Comparison of ENCODE assay signal across 9 cellular contexts in genomic region chr10:92567952-92568600, GRCh38. TPM values are rescaled to one million over a fixed set of nuclear protein-coding genes. Genes with fewer than 3 reads are reported as not detected.
DNase-seq lines count a peak whose midpoint lies in the region; ATAC-seq lines count a peak whose summit lies in the region.
"Had no signal": no experiment of that assay in that cellular context is flagged by ENCODE, and none has a peak within 500 bp of the region (broad histone marks: within the 10 kb centered on the region; RNA-seq: fewer than 3 reads in every experiment).

No MANE protein-coding gene starts in this region.

- ATAC-seq in GM19397 (IDR thresholded peaks at IDR 0.05; ENCODE audit: unreplicated experiment) (peak; percentile 51), HG03565 (IDR thresholded peaks at IDR 0.05; ENCODE audit: unreplicated experiment) (peak; percentile 81), esophagus mucosa (peak; percentile 91)

- peak; percentile 31 for DNase-seq in AG08395 (ENCODE audit: low spot score)
- DNase-seq in medulla oblongata (ENCODE audit: extremely low spot score): no peak
- no peak for DNase-seq in hypothalamus (lab: John Stamatoyannopoulos, UW)
- no peak for DNase-seq in NCI-H2171 treated with DMSO at 0.1 percent for 48 hours (lab: John Stamatoyannopoulos, UW)
- no peak for DNase-seq in NCI-H2029 treated with DMSO at 0.1 percent for 48 hours (lab: John Stamatoyannopoulos, UW)
- DNase-seq: colonic mucosa had no signal

RNA-seq across cellular contexts. Expression of gene IDE, which starts 5.8 kb away (rescaled TPM):
- 36.4 TPM for total RNA-seq in esophagus mucosa

RNA-seq across cellular contexts. Expression of gene KIF11, which starts 24.9 kb away (rescaled TPM):
- 16.8 TPM for total RNA-seq in esophagus mucosa
